27 cellular contexts compared by ENCODE assay signal in genomic region chr6:74113901-74114300, GRCh38.
DNase-seq lines count a peak whose midpoint lies in the region; ATAC-seq, FAIRE-seq and TF ChIP-seq lines count a peak whose summit lies in the region.
"Had no signal": no experiment of that assay in that cellular context is flagged by ENCODE, and none has a peak within 500 bp of the region (broad histone marks: within the 10 kb centered on the region; RNA-seq: fewer than 3 reads in every experiment).

No MANE protein-coding gene starts in this region.

- no peaks in the 10 kb centered on the region for H3K4me1 Mint-ChIP-seq in WTC11
- H3K4me1 Mint-ChIP-seq: H9 had no signal

- no peak for TF ChIP-seq CTCF in bronchial epithelial cell (IDR thresholded peaks at IDR 0.05; ENCODE audit: insufficient read depth, low read length, severe bottlenecking)
- TF ChIP-seq CTCF in WTC11 (IDR thresholded peaks at IDR 0.05), result no peak

- no peak for FAIRE-seq in bronchial epithelial cell (lab: Jason Lieb, UNC)
- FAIRE-seq: A204.1, D721Med, G401.6 had no signal

- CTCF ChIA-PET in WTC11 (lab: Charles Lee), result no interaction called here

- H3K27me3 Mint-ChIP-seq in WTC11 (ENCODE audit: low read depth), result no peaks in the 10 kb centered on the region; the same call in 1 of the 2 replicates
- H3K27me3 Mint-ChIP-seq: CD4-positive, alpha-beta T cell had no signal

- no peak overlapping the region for H3K4me3 ChIP-seq in bronchial epithelial cell (ENCODE audit: low read depth, low read length)
- H3K4me3 ChIP-seq: BLaER1, GM23248, Peyer's patch had no signal

- no peak for ATAC-seq in GM19463 (IDR thresholded peaks at IDR 0.05; ENCODE audit: unreplicated experiment)
- ATAC-seq in WTC11, result no peak

- H3K4me3 Mint-ChIP-seq in WTC11, result no peak overlapping the region
- H3K4me3 Mint-ChIP-seq: CD4-positive, alpha-beta T cell; H9 had no signal

- no peaks in the 10 kb centered on the region for H3K9me3 Mint-ChIP-seq in WTC11
- H3K9me3 Mint-ChIP-seq: H9 had no signal

- no peaks in the 10 kb centered on the region for H3K27me3 ChIP-seq in bronchial epithelial cell (ENCODE audit: control insufficient read depth, insufficient read depth, low read length)
- H3K27me3 ChIP-seq: BLaER1, Peyer's patch had no signal

- H3K36me3 Mint-ChIP-seq in WTC11, result no peaks in the 10 kb centered on the region

- no peaks in the 10 kb centered on the region for H3K36me3 ChIP-seq in bronchial epithelial cell (ENCODE audit: control insufficient read depth, insufficient read depth, low read length)
- H3K36me3 ChIP-seq: BLaER1, Peyer's patch had no signal

- H3K27ac Mint-ChIP-seq in WTC11, result no peak overlapping the region
- H3K27ac Mint-ChIP-seq: CD4-positive, alpha-beta T cell; H9 had no signal

- POLR2A ChIA-PET in WTC11 (lab: Charles Lee), result no interaction called here

- DNase-seq in H4 (ENCODE audit: low spot score), result peak; percentile 38
- DNase-seq in NCI-H226, result peak; percentile 79
- DNase-seq in bronchial epithelial cell (ENCODE audit: low read depth), result peak; percentile 2
- DNase-seq in WTC11 (ENCODE audit: low spot score), result no peak
- no peak for DNase-seq in NOMO-1 (lab: John Stamatoyannopoulos, UW; ENCODE audit: unreplicated experiment in 2 of 2)
- DNase-seq in T-helper 2 cell, result no peak
- DNase-seq: CD4-positive, alpha-beta T cell; GM23248; H9; Karpas-422; NCI-H1092 treated with DMSO at 0.1 percent for 48 hours; NCI-H1436; NCI-H187; NCI-H2081 treated with DMSO at 0.1 percent for 48 hours; NCI-H2171; NCI-H446 treated with DMSO at 0.1 percent for 48 hours; NCI-H526; NCI-H82; Peyer's patch; SHP77 treated with DMSO at 0.1 percent for 48 hours; SK-N-SH; SW 1271 had no signal

TF ChIP-seq in WTC11, 78 proteins besides CTCF, POLR2A, EP300 and RAD21:
- TF ChIP-seq EMX1 (CRISPR knock-in tag; IDR thresholded peaks at IDR 0.05), result no peak
- no peak for TF ChIP-seq ATF6 (CRISPR knock-in tag; IDR thresholded peaks at IDR 0.05)

Comparison
In these comparisons a context has a peak if more than half of its experiments do, and no peak if none do; other contexts are left out.
1. DNase-seq: peak in H4 (single experiment), NCI-H226 (single experiment) and bronchial epithelial cell (single experiment); none in WTC11 (single experiment), NOMO-1 (0 of 2) and T-helper 2 cell (0 of 5).